Comparison of ENCODE assay signal across 9 cellular contexts in genomic region chr10:11683529-11684320, GRCh38. TPM values are rescaled to one million over a fixed set of nuclear protein-coding genes. Genes with fewer than 3 reads are reported as not detected.
DNase-seq lines count a peak whose midpoint lies in the region; ATAC-seq and TF ChIP-seq lines count a peak whose summit lies in the region.
"Had no signal": no experiment of that assay in that cellular context is flagged by ENCODE, and none has a peak within 500 bp of the region (broad histone marks: within the 10 kb centered on the region; RNA-seq: fewer than 3 reads in every experiment).

No MANE protein-coding gene starts in this region.

- H3K9me3 Mint-ChIP-seq in CD4-positive, CD25-positive, alpha-beta regulatory T cell = no peaks in the 10 kb centered on the region

- H3K27me3 ChIP-seq in CD4-positive, CD25-positive, alpha-beta regulatory T cell (ENCODE audit: control insufficient read depth, insufficient read depth, low read length) = no peaks in the 10 kb centered on the region
- H3K27me3 ChIP-seq: cardiac muscle cell had no signal

- peak overlapping the region; percentile 40 to 91 (median 84) for H3K4me3 Mint-ChIP-seq in CD4-positive, CD25-positive, alpha-beta regulatory T cell
- peak overlapping the region; percentile 86 for H3K4me3 Mint-ChIP-seq in T-helper 17 cell

- H3K27me3 Mint-ChIP-seq in CD4-positive, CD25-positive, alpha-beta regulatory T cell = peaks cover 6% of the 10 kb centered on the region
- peaks cover 8% of the 10 kb centered on the region for H3K27me3 Mint-ChIP-seq in T-helper 17 cell

- H3K4me3 ChIP-seq in CD4-positive, CD25-positive, alpha-beta regulatory T cell (ENCODE audit: low read depth, low read length) = peak overlapping the region; percentile 42
- peak overlapping the region; percentile 34 for H3K4me3 ChIP-seq in GM12875 (ENCODE audit: low read depth, low read length)
- H3K4me3 ChIP-seq: cardiac muscle cell had no signal

- no peaks in the 10 kb centered on the region for H3K36me3 ChIP-seq in CD4-positive, CD25-positive, alpha-beta regulatory T cell (ENCODE audit: control insufficient read depth, insufficient read depth, low read length)
- H3K36me3 ChIP-seq: cardiac muscle cell had no signal

- H3K27ac Mint-ChIP-seq in CD4-positive, CD25-positive, alpha-beta regulatory T cell = peak overlapping the region; percentile 95 to 99 (median 98)
- H3K27ac Mint-ChIP-seq in T-helper 17 cell = peak overlapping the region; percentile 97

- H3K9me3 ChIP-seq in CD4-positive, CD25-positive, alpha-beta regulatory T cell (ENCODE audit: control insufficient read depth in 2 of 2, low read length in 2 of 2) = no peaks in the 10 kb centered on the region
- H3K9me3 ChIP-seq in T-helper 17 cell (ENCODE audit: control insufficient read depth, low read length, poor library complexity, severe bottlenecking) = no peaks in the 10 kb centered on the region

- peaks cover 29% of the 10 kb centered on the region for H3K4me1 ChIP-seq in CD4-positive, CD25-positive, alpha-beta regulatory T cell (ENCODE audit: control insufficient read depth, insufficient read depth, low read length, poor library complexity, severe bottlenecking)

- H3K36me3 Mint-ChIP-seq in CD4-positive, CD25-positive, alpha-beta regulatory T cell = no peaks in the 10 kb centered on the region
- H3K36me3 Mint-ChIP-seq in T-helper 17 cell (ENCODE audit: low read depth) = no peaks in the 10 kb centered on the region

- DNase-seq in CD4-positive, CD25-positive, alpha-beta regulatory T cell = no peak
- DNase-seq in T-helper 17 cell (no peak), medulla oblongata (ENCODE audit: extremely low spot score) (peak; percentile 16), hepatic stellate cell (ENCODE audit: low spot score) (no peak)
- DNase-seq in stimulated activated naive CD4-positive, alpha-beta T cell treated with Interleukin-2 at 50 U/mL for 16 hours (lab: John Stamatoyannopoulos, UW) = no peak
- no peak for DNase-seq in stimulated activated CD4-positive, alpha-beta T cell treated with anti-CD3 and anti-CD28 coated beads, Interleukin-4, amount 100 ng/mL, for 4 hours

- TF ChIP-seq CTCF in GM12875 (IDR thresholded peaks at IDR 0.05; ENCODE audit: borderline replicate concordance, insufficient read depth, low read depth, low read length) = no peak

- ATAC-seq in CD4-positive, CD25-positive, alpha-beta regulatory T cell (ENCODE audit: low read depth in 2 of 2) = no peak
- no peak for ATAC-seq in T-helper 17 cell
- no peak for ATAC-seq in GM21390 (IDR thresholded peaks at IDR 0.05; ENCODE audit: unreplicated experiment)

- peaks cover 13 to 63% (median 33%) of the 10 kb centered on the region in 4 donors for H3K4me1 Mint-ChIP-seq in CD4-positive, CD25-positive, alpha-beta regulatory T cell
- H3K4me1 Mint-ChIP-seq in T-helper 17 cell = peaks cover 30% of the 10 kb centered on the region

- peak overlapping the region; percentile 89 for H3K27ac ChIP-seq in CD4-positive, CD25-positive, alpha-beta regulatory T cell (ENCODE audit: insufficient read depth, low read length, poor library complexity, severe bottlenecking)
- H3K27ac ChIP-seq: cardiac muscle cell had no signal

RNA-seq across cellular contexts. Expression of gene ECHDC3, which starts 58.5 kb away (rescaled TPM):
- 0.47 TPM for total RNA-seq in CD4-positive, CD25-positive, alpha-beta regulatory T cell
- polyA plus RNA-seq in CD4-positive, CD25-positive, alpha-beta regulatory T cell = 1 to 10 TPM in 1 of 4 donors, under 1 TPM in 3; 0.10 to 1.1 (median 0.47) TPM
- under 1 TPM in 1 of 2 donors, not detected in 1; 0.72 TPM for total RNA-seq in T-helper 17 cell
